ENCODE assay signal across 8 cellular contexts in genomic region chr21:39125752-39126485, GRCh38. TPM values are rescaled to one million over a fixed set of nuclear protein-coding genes. Genes with fewer than 3 reads are reported as not detected.
DNase-seq lines count a peak whose midpoint lies in the region; ATAC-seq and TF ChIP-seq lines count a peak whose summit lies in the region.

No MANE protein-coding gene starts in this region.

- no peaks in the 10 kb centered on the region for H3K79me2 ChIP-seq in PC-3 (ENCODE audit: low read length)

- 23 to 38% methylated on average over 7 of the region's 7 CpGs for WGBS in lung, 2 donors

- intact Hi-C loops in PC-3 (cut with micrococcal nuclease), result loop anchor here (1.0 to 10.0 kb wide), 6 partner anchors 39 to 457 kb away; no protein-coding TSS in a partner anchor
- intact Hi-C loops in dorsolateral prefrontal cortex (cut with DNase I), result loop anchor here in 1 of 2 donors (5.0 kb wide), 1 partner anchor 389 kb away; no protein-coding TSS in a partner anchor

- H3K9me3 ChIP-seq in PC-3 (ENCODE audit: low read length) (no peaks in the 10 kb centered on the region), lung (ENCODE audit: control insufficient read depth in 2 of 2, insufficient read depth in 1 of 2, low read length in 1 of 2) (peaks cover 0 to under 1% of the 10 kb centered on the region in 2 donors)

- CTCF ChIA-PET in PC-3 (lab: Charles Lee), result interaction anchor here (0.5 to 1.5 kb wide), 5 partner anchors 171 to 456 kb away, joined by 3 to 6 read pairs (median 4); no protein-coding TSS in a partner anchor

- POLR2A ChIA-PET in PC-3 (lab: Charles Lee; ENCODE audit: unreplicated experiment), result no interaction called here

- H3K4me1 ChIP-seq in PC-3 (ENCODE audit: insufficient read depth, low read length) (peaks cover 10% of the 10 kb centered on the region; the same call in 1 of the 2 replicates), lung (ENCODE audit: control insufficient read depth in 2 of 2, insufficient read depth in 2 of 2, low read length in 2 of 2) (peaks cover 0 to 5% of the 10 kb centered on the region in 2 donors)

- ATAC-seq in PC-3, result peak; percentile 95
- ATAC-seq in lung (ENCODE audit: insufficient read depth, low FRiP score), result peak; percentile 90
- ATAC-seq in GM21723 (IDR thresholded peaks at IDR 0.05; ENCODE audit: unreplicated experiment), result no peak
- ATAC-seq in GM18519 (IDR thresholded peaks at IDR 0.05; ENCODE audit: low FRiP score, unreplicated experiment), result no peak
- no peak for ATAC-seq in GM19035 (IDR thresholded peaks at IDR 0.05; ENCODE audit: unreplicated experiment)

- no peaks in the 10 kb centered on the region for H3K9me2 ChIP-seq in PC-3 (replicated peaks; ENCODE audit: low read length)

- no peaks in the 10 kb centered on the region for H4K20me1 ChIP-seq in PC-3 (ENCODE audit: low read length)

- peak; percentile 65 for DNase-seq in GF-D8 (lab: John Stamatoyannopoulos, UW)
- peak; percentile 80 for DNase-seq in M059J (ENCODE audit: low read depth)
- peak; percentile 83 for DNase-seq in PC-3
- peak in 1 of 10 donors; percentile 49 for DNase-seq in dorsolateral prefrontal cortex
- DNase-seq in lung (ENCODE audit: low spot score), result peak; percentile 58

- no peak overlapping the region for H2AFZ ChIP-seq in PC-3 (ENCODE audit: low read length)

- H3K36me3 ChIP-seq in PC-3 (ENCODE audit: low read depth, low read length) (no peaks in the 10 kb centered on the region), lung (ENCODE audit: control insufficient read depth in 2 of 2, insufficient read depth in 2 of 2, low read length in 2 of 2) (no peaks in the 10 kb centered on the region)

- H3F3A ChIP-seq in PC-3 (ENCODE audit: low read length, unreplicated experiment), result no peaks in the 10 kb centered on the region

- TF ChIP-seq CTCF in PC-3 (conservative IDR thresholded peaks at IDR 0.05; ENCODE audit: low read depth, low read length) (peak; percentile 82), dorsolateral prefrontal cortex (IDR thresholded peaks at IDR 0.05 in 54 of 56, conservative IDR thresholded peaks at IDR 0.05 in 2 of 56; ENCODE audit: low read depth in 1 of 56, partially characterized antibody in 56 of 56) (peak; percentile 28 to 69 (median 56)), lung (IDR thresholded peaks at IDR 0.05; ENCODE audit: control extremely low read depth, extremely low read depth) (peak; percentile 64)

- no peak overlapping the region for H3K27ac ChIP-seq in PC-3 (ENCODE audit: low read length)
- no peak overlapping the region for H3K27ac ChIP-seq in dorsolateral prefrontal cortex
- H3K27ac ChIP-seq in lung (ENCODE audit: low read depth in 1 of 2, low read length in 1 of 2), result peak overlapping the region in 1 of 2 donors; percentile 59

- H3K27me3 ChIP-seq in PC-3 (ENCODE audit: low read length) (no peaks in the 10 kb centered on the region), dorsolateral prefrontal cortex (no peaks in the 10 kb centered on the region), lung (ENCODE audit: control insufficient read depth, insufficient read depth) (no peaks in the 10 kb centered on the region)

- BruUV-seq in PC-3 (replicated peaks; lab: Mats Ljungman, UMichigan), result no TSS peak

- no peak overlapping the region for H3K4me2 ChIP-seq in PC-3 (ENCODE audit: low read length)

- H3K9ac ChIP-seq in PC-3 (ENCODE audit: low read length), result no peak overlapping the region

- H3K4me3 ChIP-seq in PC-3 (ENCODE audit: low read length) (no peak overlapping the region), dorsolateral prefrontal cortex (no peak overlapping the region), lung (no peak overlapping the region)

RNA-seq across cellular contexts. Expression of gene PSMG1, which starts 57.3 kb away (rescaled TPM):
- total RNA-seq in M059J (2014; rRNA removed; shearing (Covaris generic)), result 159 and 176 TPM in 2 replicates
- 110 and 113 TPM in 2 replicates for total RNA-seq in PC-3 (2014; rRNA removed)
- total RNA-seq in dorsolateral prefrontal cortex, result 10 to 100 TPM; 15.0 to 45.2 (median 29.2) TPM
- total RNA-seq in lung, result 10 to 100 TPM; 17.9 to 28.5 TPM
- 10 to 100 TPM; 40.5 to 62.0 TPM for polyA plus RNA-seq in lung

Comparison
In these comparisons a context has a peak if more than half of its experiments do, and no peak if none do; other contexts are left out.
1. ATAC-seq: peak in PC-3 (single experiment) and lung (single experiment); none in GM21723 (single experiment), GM18519 (single experiment) and GM19035 (single experiment).
2. Peak in every context shown above with its lines, with median percentiles within 50 percentile points of each other: CTCF ChIP-seq.